In the genomic region with DNA sequence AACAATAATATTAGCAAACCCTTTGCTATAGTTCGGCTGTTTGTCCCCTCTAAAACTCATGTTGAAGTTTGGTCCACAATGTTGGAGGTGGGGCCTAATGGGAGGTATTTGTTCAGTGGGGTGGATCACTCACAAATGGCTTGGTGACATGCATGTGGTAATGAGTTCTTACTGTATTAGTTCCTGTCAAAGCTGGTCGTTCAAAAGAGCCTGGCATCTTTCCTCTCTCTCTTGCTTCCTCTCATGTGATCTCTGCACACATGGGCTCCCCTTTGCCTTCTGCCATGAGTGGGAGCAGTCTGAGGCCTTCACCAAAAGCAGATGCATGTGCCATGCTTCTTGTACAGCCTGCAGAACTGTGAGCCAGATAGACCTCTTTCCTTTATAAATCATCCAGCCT, we compare ENCODE assay signal across 15 cellular contexts. TPM values are rescaled to one million over a fixed set of nuclear protein-coding genes. Genes with fewer than 3 reads are reported as not detected.
"Had no signal": no experiment of that assay in that cellular context is flagged by ENCODE, and none has a peak within 500 bp of the region (broad histone marks: within the 10 kb centered on the region; RNA-seq: fewer than 3 reads in every experiment).

No MANE protein-coding gene starts in this region.

- ATAC-seq: gastroesophageal sphincter; heart left ventricle; stimulated activated naive CD8-positive, alpha-beta T cell treated with anti-CD3 and anti-CD28 coated beads, Interleukin-15, Interleukin-2, amounts not matched to agents 100 U/mL and 50 U/mL, for 24 hours had no signal

- H3K4me3 Mint-ChIP-seq: neural crest cell had no signal

- DNase-seq: activated naive CD4-positive, alpha-beta T cell; amniotic stem cell; dermis blood vessel endothelial cell; effector memory CD4-positive, alpha-beta T cell; heart left ventricle; kidney glomerular epithelial cell; left ventricle myocardium inferior; mammary epithelial cell; stimulated activated naive CD8-positive, alpha-beta T cell treated with anti-CD3 and anti-CD28 coated beads, Interleukin-15, Interleukin-2, amounts not matched to agents 100 U/mL and 50 U/mL, for 24 hours; T-helper 2 cell; trophoblast cell; WERI-Rb-1 had no signal

RNA-seq across cellular contexts. Expression of gene PPP4R4, which starts 13.0 kb away (rescaled TPM):
- total RNA-seq: dermis blood vessel endothelial cell, endothelial cell of umbilical vein, left ventricle myocardium inferior had no signal
- polyA plus RNA-seq: endothelial cell of umbilical vein had no signal
